Comparison of ENCODE assay signal across 13 cellular contexts in the genomic region with DNA sequence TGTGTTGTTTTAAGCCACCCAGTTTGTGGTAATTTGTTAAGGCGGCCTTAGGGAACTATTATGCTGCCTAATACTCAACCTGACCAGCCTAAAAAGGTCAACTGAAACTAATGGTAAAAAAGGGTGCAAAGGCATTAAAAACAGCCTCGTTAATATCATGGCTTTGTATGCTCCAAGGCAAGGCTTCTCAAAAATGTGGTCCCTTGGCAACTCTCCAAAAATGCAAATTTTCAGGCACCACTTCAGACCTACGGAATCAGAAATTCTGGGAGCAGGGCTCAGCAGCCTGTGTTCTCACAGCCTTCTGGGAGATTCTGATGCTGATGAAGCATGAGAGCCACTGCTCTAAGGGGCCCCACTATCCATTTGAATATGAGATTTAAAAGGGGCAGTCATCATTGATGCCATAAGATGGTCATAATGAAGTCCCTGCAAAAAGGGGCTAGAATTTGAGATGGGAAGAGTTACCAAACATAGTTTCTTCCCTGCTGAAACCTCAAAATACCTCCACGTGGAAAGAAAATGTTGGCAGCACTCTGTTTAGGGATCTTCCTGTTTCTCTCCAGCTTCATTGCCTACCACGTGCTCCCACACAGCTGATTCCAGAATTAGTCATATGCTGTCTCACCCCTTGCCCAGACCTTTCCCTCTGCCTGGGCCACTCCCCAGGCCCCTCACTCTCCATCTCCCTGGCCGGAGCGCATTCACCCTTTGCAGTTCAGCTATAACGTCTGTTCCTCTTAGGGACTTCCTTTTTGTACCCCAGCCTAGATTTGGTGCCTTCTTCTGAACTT. TPM values are rescaled to one million over a fixed set of nuclear protein-coding genes. Genes with fewer than 3 reads are reported as not detected.
DNase-seq lines count a peak whose midpoint lies in the region; ATAC-seq and TF ChIP-seq lines count a peak whose summit lies in the region.
"Had no signal": no experiment of that assay in that cellular context is flagged by ENCODE, and none has a peak within 500 bp of the region (broad histone marks: within the 10 kb centered on the region; RNA-seq: fewer than 3 reads in every experiment).

No MANE protein-coding gene starts in this region.

- H3K79me2 ChIP-seq in GM23248 (ENCODE audit: insufficient read depth), result peaks cover 9% of the 10 kb centered on the region

- H3K9me2 ChIP-seq in GM23248 (ENCODE audit: insufficient read depth), result no peaks in the 10 kb centered on the region

- H3K4me3 Mint-ChIP-seq in stimulated activated naive CD8-positive, alpha-beta T cell treated with anti-CD3 and anti-CD28 coated beads, Interleukin-15, amount 100 ng/mL, for 72 hours, result no peak overlapping the region

- no peaks in the 10 kb centered on the region for H4K20me1 ChIP-seq in GM23248 (ENCODE audit: insufficient read depth)

- H3K27ac Mint-ChIP-seq in stimulated activated naive CD8-positive, alpha-beta T cell treated with anti-CD3 and anti-CD28 coated beads, Interleukin-15, amount 100 ng/mL, for 72 hours, result no peak overlapping the region

- no peaks in the 10 kb centered on the region for H3K27me3 ChIP-seq in GM23248 (replicated peaks; ENCODE audit: insufficient read depth)
- H3K27me3 ChIP-seq: ascending aorta, thyroid gland had no signal

- no peaks in the 10 kb centered on the region for H3K9me3 Mint-ChIP-seq in stimulated activated naive CD8-positive, alpha-beta T cell treated with anti-CD3 and anti-CD28 coated beads, Interleukin-15, amount 100 ng/mL, for 72 hours

- POLR2A ChIA-PET in RWPE1 (lab: Yijun Ruan, JAX; ENCODE audit: low non-redundant PET), result no interaction called here

- peaks cover 49% of the 10 kb centered on the region for H3K4me1 ChIP-seq in GM23248 (ENCODE audit: insufficient read depth)

- in situ Hi-C loops in GM23248 (cut with MboI), result no loop called here

- TF ChIP-seq CTCF in RWPE1 (conservative IDR thresholded peaks at IDR 0.05; ENCODE audit: low read depth), result no peak

- peak overlapping the region; percentile 23 for H3K4me2 ChIP-seq in GM23248 (ENCODE audit: unreplicated experiment)

- H3K27ac ChIP-seq in GM23248, result peak overlapping the region; percentile 61
- no peak overlapping the region for H3K27ac ChIP-seq in RWPE1
- H3K27ac ChIP-seq: ascending aorta, thyroid gland had no signal

- peaks cover 16% of the 10 kb centered on the region for H3K4me1 Mint-ChIP-seq in stimulated activated naive CD8-positive, alpha-beta T cell treated with anti-CD3 and anti-CD28 coated beads, Interleukin-15, amount 100 ng/mL, for 72 hours

- no peaks in the 10 kb centered on the region for H3K9me3 ChIP-seq in GM23248 (ENCODE audit: low read depth)
- H3K9me3 ChIP-seq: ascending aorta, thyroid gland had no signal

- CTCF ChIA-PET in RWPE1 (lab: Yijun Ruan, JAX), result interaction anchor here (0.6 kb wide), 1 partner anchor 20 kb away, joined by 3 read pairs; no protein-coding TSS in a partner anchor

- DNase-seq in GM23248 (peak; percentile 80), RWPE1 (ENCODE audit: low spot score) (peak; percentile 43), fibroblast of peridontal ligament (ENCODE audit: extremely low read depth) (peak; percentile 62), sciatic nerve (ENCODE audit: low spot score) (peak; percentile 64), NCI-H69 (lab: John Stamatoyannopoulos, UW) (no peak)
- DNase-seq in stimulated activated naive CD8-positive, alpha-beta T cell treated with anti-CD3 and anti-CD28 coated beads, Interleukin-15, amount 100 ng/mL, for 72 hours, result no peak
- DNase-seq: activated CD4-positive, CD25-positive, alpha-beta regulatory T cell treated with anti-CD3 and anti-CD28 coated beads, Interleukin-2, amount 50 U/mL, for 72 hours; NCI-H82; stimulated activated CD4-positive, alpha-beta T cell treated with anti-CD3 and anti-CD28 coated beads, Interleukin-15, amount 100 ng/mL, for 24 hours; thyroid gland had no signal

- WGBS in GM23248 (ENCODE audit: low coverage in 1 of 2, low lambda C conversion rate in 2 of 2, missing lambda C conversion rate in 2 of 2), 2 experiments, result 59% methylated on average over 8 of the region's 8 CpGs

- H3K9ac ChIP-seq in GM23248, result peak overlapping the region; percentile 27; the same call in 1 of the 2 replicates

- H3K36me3 ChIP-seq in GM23248 (ENCODE audit: low read depth), result no peaks in the 10 kb centered on the region
- H3K36me3 ChIP-seq: ascending aorta, thyroid gland had no signal

- H2AFZ ChIP-seq in GM23248, result no peak overlapping the region

- H3F3A ChIP-seq in GM23248 (ENCODE audit: insufficient read depth), result peaks cover 31% of the 10 kb centered on the region

- no peak overlapping the region for H3K4me3 ChIP-seq in GM23248
- H3K4me3 ChIP-seq: ascending aorta, thyroid gland had no signal

- ATAC-seq in sciatic nerve (peak; percentile 35), HG02852 (IDR thresholded peaks at IDR 0.05; ENCODE audit: unreplicated experiment) (no peak), HG02798 (IDR thresholded peaks at IDR 0.05; ENCODE audit: poor library complexity, unreplicated experiment) (no peak)
- no peak for ATAC-seq in stimulated activated naive CD8-positive, alpha-beta T cell treated with anti-CD3 and anti-CD28 coated beads, Interleukin-15, amount 100 ng/mL, for 72 hours

- H3K27me3 Mint-ChIP-seq in stimulated activated naive CD8-positive, alpha-beta T cell treated with anti-CD3 and anti-CD28 coated beads, Interleukin-15, amount 100 ng/mL, for 72 hours, result peaks cover 47% of the 10 kb centered on the region

- intact Hi-C loops in sciatic nerve (cut with DNase I), result no loop called here

RNA-seq across cellular contexts. Expression of gene PHC2, which starts 46.7 kb away (rescaled TPM):
- total RNA-seq in GM23248 (2014; rRNA removed; shearing (Covaris generic)), result 74.7 and 82.2 TPM in 2 replicates
- polyA plus RNA-seq in GM23248 (2016; fragmentation: Nextera tagmentation; extraction: Ambion mirVana), result 15.1 and 15.4 TPM in 2 replicates
- 109 TPM for total RNA-seq in sciatic nerve

Comparison
In these comparisons a context has a peak if more than half of its experiments do, and no peak if none do; other contexts are left out.
1. DNase-seq: peak in GM23248 (single experiment), RWPE1 (single experiment), fibroblast of peridontal ligament (single experiment) and sciatic nerve (single experiment); none in NCI-H69 (single experiment) and stimulated activated naive CD8-positive, alpha-beta T cell treated with anti-CD3 and anti-CD28 coated beads, Interleukin-15, amount 100 ng/mL, for 72 hours (0 of 2).